Comparison of ENCODE assay signal across 8 cellular contexts in the genomic region with DNA sequence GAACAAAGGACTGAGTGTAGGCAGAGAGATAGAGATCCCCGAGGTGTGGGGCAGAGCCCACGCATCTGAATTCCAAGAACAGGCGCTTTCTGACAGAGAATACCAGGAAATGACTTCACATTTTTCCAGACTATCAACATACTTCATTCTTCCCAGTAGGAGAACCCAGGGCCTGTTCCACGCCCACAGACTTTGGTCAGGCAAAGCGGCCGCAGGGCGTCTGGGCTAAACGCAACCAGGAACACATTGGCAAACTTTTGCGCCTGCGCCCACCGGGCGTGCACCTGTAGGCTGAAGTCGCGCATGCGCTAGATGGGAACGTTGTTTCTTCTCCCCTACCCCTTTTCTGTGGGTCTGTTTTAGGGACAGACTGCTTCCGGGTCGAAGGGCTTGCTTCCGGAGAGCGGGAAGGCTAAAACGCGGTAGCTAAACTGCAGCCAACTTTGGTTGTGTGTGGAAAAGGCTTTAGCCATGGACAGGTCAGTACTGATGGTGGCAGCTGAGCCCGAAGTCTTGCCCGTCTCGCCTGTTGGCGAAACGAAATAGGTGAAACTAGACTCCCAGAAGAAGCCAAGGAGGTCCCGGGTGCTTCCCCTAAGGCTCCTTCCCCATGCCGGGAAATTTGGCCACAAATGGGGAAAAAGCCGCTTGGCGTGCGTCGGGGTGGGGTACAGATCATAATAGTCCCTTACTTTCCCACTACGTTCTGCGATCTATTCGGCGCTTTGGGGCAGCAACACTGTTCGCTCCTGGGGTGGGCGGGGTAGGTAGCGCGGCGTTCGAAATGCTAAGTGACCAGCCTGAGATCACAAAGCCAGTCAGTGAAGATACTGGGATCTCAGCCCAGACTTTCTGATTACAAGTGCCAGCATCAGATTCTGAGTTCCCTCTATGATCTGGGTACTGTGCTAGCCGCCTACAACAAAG. TPM values are rescaled to one million over a fixed set of nuclear protein-coding genes. Genes with fewer than 3 reads are reported as not detected.
DNase-seq lines count a peak whose midpoint lies in the region; ATAC-seq and TF ChIP-seq lines count a peak whose summit lies in the region.

A gene (plus strand): TSS at position 384 of the 927 bp plus-strand sequence. CDS start 88 bp downstream, at position 472.

- no peaks in the 10 kb centered on the region for H3K27me3 ChIP-seq in BJ (ENCODE audit: control insufficient read depth, insufficient read depth, low read length)

- H3K27ac Mint-ChIP-seq in activated CD4-positive, alpha-beta T cell treated with anti-CD3 and anti-CD28 coated beads, Interleukin-2, amount 10 ng/mL, durations not matched to agents 7 days and 5 days, result peak within 1 kb of the TSS; percentile 96

- intact Hi-C loops in left colon (cut with DNase I, micrococcal nuclease), result loop anchor here in 1 of 2 donors (5.0 to 10.0 kb wide), 2 partner anchors 70 to 322 kb away; no protein-coding TSS in a partner anchor

- H3K4me1 Mint-ChIP-seq in activated CD4-positive, alpha-beta T cell treated with anti-CD3 and anti-CD28 coated beads, Interleukin-2, amount 10 ng/mL, durations not matched to agents 7 days and 5 days, result peaks cover 48% of the 10 kb centered on the region

- DNase-seq in BJ (ENCODE audit: low read depth) (peak; percentile 91), NCI-H526 treated with DMSO at 0.1 percent for 48 hours (lab: John Stamatoyannopoulos, UW) (peak; percentile 94), cortex of kidney (lab: John Stamatoyannopoulos, UW) (peak; percentile 74), left colon (peak; percentile 100)
- DNase-seq in activated CD4-positive, alpha-beta T cell treated with anti-CD3 and anti-CD28 coated beads, Interleukin-2, amount 10 ng/mL, durations not matched to agents 7 days and 5 days, result peak; percentile 99
- DNase-seq in stimulated activated CD4-positive, alpha-beta T cell treated with anti-CD3 and anti-CD28 coated beads, Interleukin-1b, Interleukin-23, amount 100 ng/mL, for 48 hours, result peak; percentile 96

- CTCF ChIA-PET in BJ (lab: Yijun Ruan, JAX), result no interaction called here
- CTCF ChIA-PET in activated CD4-positive, alpha-beta T cell treated with anti-CD3 and anti-CD28 coated beads, Interleukin-2, amount 10 ng/mL, durations not matched to agents 7 days and 5 days (lab: Charles Lee), result interaction anchor here (0.5 to 1.3 kb wide), 4 partner anchors 10 to 254 kb away, joined by 3 to 7 read pairs (median 3); a partner anchor contains a TSS

- POLR2A ChIA-PET in BJ (lab: Charles Lee), result interaction anchor here (0.6 kb wide), 1 partner anchor 322 kb away, joined by 3 read pairs; no protein-coding TSS in a partner anchor
- POLR2A ChIA-PET in activated CD4-positive, alpha-beta T cell treated with anti-CD3 and anti-CD28 coated beads, Interleukin-2, amount 10 ng/mL, durations not matched to agents 7 days and 5 days (lab: Charles Lee), result no interaction called here

- peak within 1 kb of the TSS; percentile 68 for H3K4me3 ChIP-seq in BJ (ENCODE audit: low read depth, low read length)

- peak within 1 kb of the TSS; percentile 94 for H3K4me3 Mint-ChIP-seq in activated CD4-positive, alpha-beta T cell treated with anti-CD3 and anti-CD28 coated beads, Interleukin-2, amount 10 ng/mL, durations not matched to agents 7 days and 5 days

- no peaks in the 10 kb centered on the region for H3K9me3 Mint-ChIP-seq in activated CD4-positive, alpha-beta T cell treated with anti-CD3 and anti-CD28 coated beads, Interleukin-2, amount 10 ng/mL, durations not matched to agents 7 days and 5 days

- no peaks in the 10 kb centered on the region for H3K36me3 ChIP-seq in BJ (ENCODE audit: control insufficient read depth, insufficient read depth, low read length)

- peak; percentile 94 for ATAC-seq in GM19324 (IDR thresholded peaks at IDR 0.05; ENCODE audit: low FRiP score, unreplicated experiment)
- peak; percentile 94 for ATAC-seq in HG03469 (IDR thresholded peaks at IDR 0.05; ENCODE audit: unreplicated experiment)
- ATAC-seq in left colon, result peak; percentile 97

- no peaks in the 10 kb centered on the region for H3K27me3 Mint-ChIP-seq in activated CD4-positive, alpha-beta T cell treated with anti-CD3 and anti-CD28 coated beads, Interleukin-2, amount 10 ng/mL, durations not matched to agents 7 days and 5 days

- peaks cover 28% of the 10 kb centered on the region for H3K36me3 Mint-ChIP-seq in activated CD4-positive, alpha-beta T cell treated with anti-CD3 and anti-CD28 coated beads, Interleukin-2, amount 10 ng/mL, durations not matched to agents 7 days and 5 days (ENCODE audit: low read depth)

- TF ChIP-seq CTCF in BJ (IDR thresholded peaks at IDR 0.05; ENCODE audit: insufficient read depth, low read depth, low read length), result peak; percentile 43

RNA-seq across cellular contexts. Expression of the gene that starts here (rescaled TPM):
- polyA plus RNA-seq in BJ (2011; rRNA removed), result 23.4 and 40.1 TPM in 2 replicates
- 16.7 and 17.0 TPM in 2 replicates for polyA minus RNA-seq in BJ (2011; rRNA and poly(A)+ RNA removed)
- total RNA-seq in activated CD4-positive, alpha-beta T cell treated with anti-CD3 and anti-CD28 coated beads, Interleukin-2, amount 10 ng/mL, durations not matched to agents 7 days and 5 days, result 100 to 1,000 TPM in 1 of 2 experiments, 10 to 100 TPM in 1; 82.0 to 100 TPM
- total RNA-seq in left colon, result 10 to 100 TPM; 23.2 to 25.8 TPM

Comparison
In these comparisons a context has a peak if more than half of its experiments do, and no peak if none do; other contexts are left out.
1. Peak in every context shown above with its lines: DNase-seq, ATAC-seq and H3K4me3 ChIP-seq.